ENCODE assay signal across 29 cellular contexts in the genomic region with DNA sequence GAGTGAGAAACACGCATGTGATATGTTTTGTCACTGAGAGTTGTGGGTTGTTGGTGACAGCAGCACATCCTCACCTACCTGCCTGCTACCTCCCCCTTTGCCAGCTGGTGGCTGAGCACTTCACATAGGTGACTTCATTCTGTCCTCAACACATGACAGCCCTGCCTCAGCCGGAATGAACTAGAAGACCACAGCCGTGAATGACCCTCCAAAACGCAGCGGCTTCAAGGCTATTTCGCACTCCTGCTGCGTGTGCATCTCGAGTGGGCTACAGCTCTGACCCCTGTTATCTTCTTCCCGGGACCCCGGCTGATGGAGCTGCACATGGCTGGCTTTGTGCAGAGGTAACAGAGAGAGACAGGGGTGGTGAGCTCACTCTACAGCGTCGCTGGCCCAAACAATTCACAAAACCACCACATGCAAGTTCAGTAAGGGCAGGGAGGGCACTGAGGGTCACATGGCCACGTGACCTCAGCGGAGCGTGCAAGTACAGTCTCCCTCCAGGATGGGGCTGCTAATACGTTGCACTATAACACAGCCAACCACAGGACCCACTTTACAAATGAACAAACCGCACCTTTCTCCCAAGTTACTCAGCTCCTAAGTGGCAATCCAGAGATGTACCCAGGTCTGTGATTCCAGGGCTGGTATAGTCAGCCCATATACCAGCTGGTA. TPM values are rescaled to one million over a fixed set of nuclear protein-coding genes. Genes with fewer than 3 reads are reported as not detected.
DNase-seq lines count a peak whose midpoint lies in the region; ATAC-seq and TF ChIP-seq lines count a peak whose summit lies in the region.
"Had no signal": no experiment of that assay in that cellular context is flagged by ENCODE, and none has a peak within 500 bp of the region (broad histone marks: within the 10 kb centered on the region; RNA-seq: fewer than 3 reads in every experiment).

No MANE protein-coding gene starts in this region.

- H3K4me3 ChIP-seq in upper lobe of right lung, result no peak overlapping the region
- H3K4me3 ChIP-seq: A549, breast epithelium, HAP-1, left lung, ovary, smooth muscle cell, thoracic aorta had no signal

- H3K4me1 ChIP-seq in upper lobe of right lung, result no peaks in the 10 kb centered on the region
- H3K4me1 ChIP-seq: A549, breast epithelium, HAP-1, left lung had no signal

- intact Hi-C loops in upper lobe of right lung (cut with DNase I), result no loop called here

- H3K9me3 ChIP-seq in upper lobe of right lung, result no peaks in the 10 kb centered on the region
- H3K9me3 ChIP-seq: A549, breast epithelium, HAP-1, left lung, ovary, thoracic aorta had no signal

- H3K36me3 ChIP-seq in upper lobe of right lung, result no peaks in the 10 kb centered on the region
- H3K36me3 ChIP-seq: breast epithelium, HAP-1, left lung, ovary, thoracic aorta had no signal

- H3K27ac ChIP-seq in upper lobe of right lung, result no peak overlapping the region
- H3K27ac ChIP-seq: A549, breast epithelium, HL-60, left lung, ovary, RWPE1, thoracic aorta had no signal

- peak; percentile 23 for DNase-seq in activated CD8-positive, alpha-beta memory T cell treated with anti-CD3 and anti-CD28 coated beads, Interleukin-2, amount 50 U/mL, for 48 hours
- DNase-seq in activated CD8-positive, alpha-beta memory T cell treated with anti-CD3 and anti-CD28 coated beads, Interleukin-2, amount 50 U/mL, for 4 hours, result no peak
- DNase-seq in RPMI8226 (peak; percentile 15), left lobe of liver (ENCODE audit: low spot score) (peak; percentile 16), upper lobe of right lung (peak; percentile 36), NCI-H2227 treated with DMSO at 0.1 percent for 48 hours (lab: John Stamatoyannopoulos, UW) (no peak)
- DNase-seq in activated T-cell treated with anti-CD3 and anti-CD28 coated beads, Interleukin-2, amount 50 U/mL, for 48 hours, result no peak
- DNase-seq: activated CD4-positive, alpha-beta T cell treated with anti-CD3 and anti-CD28 coated beads, Interleukin-2, amount 50 U/mL, for 48 hours; AML-193; anterior cingulate cortex; cortex of kidney; foreskin fibroblast; Karpas-422; left lung; NCI-H1930; NCI-H748 treated with DMSO at 0.1 percent for 48 hours; nephron progenitor cell; retina; stimulated activated CD4-positive, alpha-beta T cell treated with anti-CD3 and anti-CD28 coated beads, Interleukin-1b, Interleukin-23, amount 100 ng/mL, for 48 hours; T-cell had no signal

- no peak for TF ChIP-seq CTCF in upper lobe of right lung (IDR thresholded peaks at IDR 0.05)

- ATAC-seq in left lobe of liver (no peak), upper lobe of right lung (no peak), GM18498 (IDR thresholded peaks at IDR 0.05; ENCODE audit: unreplicated experiment) (no peak)
- ATAC-seq: A549, left lung, T-cell had no signal

- H3K27me3 ChIP-seq in upper lobe of right lung, result peaks cover 17% of the 10 kb centered on the region
- H3K27me3 ChIP-seq: ovary had no signal

RNA-seq across cellular contexts. Expression of a gene that starts 6.3 kb away (rescaled TPM):
- total RNA-seq in left lobe of liver (0.13 TPM), upper lobe of right lung (0.09 TPM)

Comparison
In these comparisons a context has a peak if more than half of its experiments do, and no peak if none do; other contexts are left out.
1. DNase-seq: peak in activated CD8-positive, alpha-beta memory T cell treated with anti-CD3 and anti-CD28 coated beads, Interleukin-2, amount 50 U/mL, for 48 hours (single experiment), RPMI8226 (single experiment), left lobe of liver (single experiment) and upper lobe of right lung (single experiment); none in activated CD8-positive, alpha-beta memory T cell treated with anti-CD3 and anti-CD28 coated beads, Interleukin-2, amount 50 U/mL, for 4 hours (single experiment), activated T-cell treated with anti-CD3 and anti-CD28 coated beads, Interleukin-2, amount 50 U/mL, for 48 hours (0 of 2) and NCI-H2227 treated with DMSO at 0.1 percent for 48 hours (single experiment).